ENCODE assay signal across 23 cellular contexts in the genomic region with DNA sequence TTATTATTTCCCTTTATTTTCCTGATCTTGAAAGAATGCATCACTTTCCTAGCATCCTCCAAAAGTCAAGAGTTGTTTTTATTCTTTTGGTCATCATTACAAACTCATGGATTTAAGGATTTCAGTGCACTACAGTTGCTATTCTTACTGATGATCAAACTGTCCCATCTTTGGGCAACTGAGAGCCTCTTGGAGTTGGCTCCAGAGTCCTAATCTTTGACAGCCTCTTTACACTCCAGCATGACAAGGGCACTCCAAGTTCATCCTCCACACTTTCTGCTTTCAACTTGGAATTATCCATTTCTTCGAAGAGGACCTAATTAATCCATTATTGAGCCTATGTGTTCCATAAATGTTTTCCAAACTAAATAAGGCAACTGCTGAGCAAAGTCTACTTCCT.
"Had no signal": no experiment of that assay in that cellular context is flagged by ENCODE, and none has a peak within 500 bp of the region (broad histone marks: within the 10 kb centered on the region; RNA-seq: fewer than 3 reads in every experiment).

No MANE protein-coding gene starts in this region.

- DNase-seq: activated CD4-positive, alpha-beta T cell treated with anti-CD3 and anti-CD28 coated beads, Interleukin-2, amount 50 U/mL, for 48 hours; activated CD8-positive, alpha-beta memory T cell treated with anti-CD3 and anti-CD28 coated beads, Interleukin-2, amount 50 U/mL, for 48 hours; activated naive CD4-positive, alpha-beta T cell; activated T-cell treated with anti-CD3 and anti-CD28 coated beads, Interleukin-2, amount 50 U/mL, for 4 hours; effector memory CD4-positive, alpha-beta T cell; foreskin melanocyte; glutamatergic neuron; hippocampal formation; kidney glomerular epithelial cell; left lung; pancreas; right lobe of liver; small intestine; stomach; T-helper 9 cell; trophoblast cell; uterus had no signal

- ATAC-seq: activated T-cell treated with anti-CD3 and anti-CD28 coated beads, Interleukin-2, amount 50 U/mL, for 4 hours; left lung; natural killer cell treated with Interleukin-12 subunit alpha and Interleukin-12 subunit beta and Interleukin-15 and Interleukin-18, amount 100 ng/mL, for 72 hours; pancreas; right lobe of liver; stimulated activated memory B cell treated with anti-CD40 and anti-IgM and Interleukin-4, amounts not matched to agents 10 μg/mL and 1 μg/mL and 100 μg/mL, for 72 hours; WTC11 had no signal

- H3K4me3 Mint-ChIP-seq: activated naive CD8-positive, alpha-beta T cell; activated T-cell treated with anti-CD3 and anti-CD28 coated beads, Interleukin-2, amount 50 U/mL, for 4 hours; natural killer cell treated with Interleukin-12 subunit alpha and Interleukin-12 subunit beta and Interleukin-15 and Interleukin-18, amount 100 ng/mL, for 72 hours; stimulated activated memory B cell treated with anti-CD40 and anti-IgM and Interleukin-4, amounts not matched to agents 10 μg/mL and 1 μg/mL and 100 μg/mL, for 72 hours; WTC11 had no signal

- H3K27ac ChIP-seq: left lung, pancreas, right lobe of liver, stomach, suprapubic skin, uterus had no signal

- H3K27me3 ChIP-seq: pancreas, right lobe of liver, suprapubic skin, uterus had no signal

- H3K36me3 Mint-ChIP-seq: activated naive CD8-positive, alpha-beta T cell; natural killer cell treated with Interleukin-12 subunit alpha and Interleukin-12 subunit beta and Interleukin-15 and Interleukin-18, amount 100 ng/mL, for 72 hours; stimulated activated memory B cell treated with anti-CD40 and anti-IgM and Interleukin-4, amounts not matched to agents 10 μg/mL and 1 μg/mL and 100 μg/mL, for 72 hours; WTC11 had no signal

- H3K9me3 Mint-ChIP-seq: activated T-cell treated with anti-CD3 and anti-CD28 coated beads, Interleukin-2, amount 50 U/mL, for 4 hours; activated T-helper 2 cell treated with anti-CD3 and anti-CD28 coated beads, Interferon-gamma antibody, Interleukin-2, Interleukin-4, amounts not matched to agents 10 μg/mL and 5 μg/mL and 100 μg/mL, durations not matched to agents 14 hours and 24 hours and 36 hours; natural killer cell treated with Interleukin-12 subunit alpha and Interleukin-12 subunit beta and Interleukin-15 and Interleukin-18, amount 100 ng/mL, for 72 hours; stimulated activated memory B cell treated with anti-CD40 and anti-IgM and Interleukin-4, amounts not matched to agents 10 μg/mL and 1 μg/mL and 100 μg/mL, for 72 hours; WTC11 had no signal

- H3K27ac Mint-ChIP-seq: activated naive CD8-positive, alpha-beta T cell; activated T-helper 2 cell treated with anti-CD3 and anti-CD28 coated beads, Interferon-gamma antibody, Interleukin-2, Interleukin-4, amounts not matched to agents 10 μg/mL and 5 μg/mL and 100 μg/mL, durations not matched to agents 14 hours and 24 hours and 36 hours; natural killer cell treated with Interleukin-12 subunit alpha and Interleukin-12 subunit beta and Interleukin-15 and Interleukin-18, amount 100 ng/mL, for 72 hours; stimulated activated memory B cell treated with anti-CD40 and anti-IgM and Interleukin-4, amounts not matched to agents 10 μg/mL and 1 μg/mL and 100 μg/mL, for 72 hours; WTC11 had no signal

- H3K4me3 ChIP-seq: left lung, pancreas, right lobe of liver, stomach, suprapubic skin, uterus had no signal

- H3K9me3 ChIP-seq: left lung, pancreas, right lobe of liver, stomach, suprapubic skin, uterus had no signal

- H3K36me3 ChIP-seq: left lung, pancreas, right lobe of liver, stomach, suprapubic skin, uterus had no signal

- FAIRE-seq: pancreas, small intestine had no signal
